In the genomic region with DNA sequence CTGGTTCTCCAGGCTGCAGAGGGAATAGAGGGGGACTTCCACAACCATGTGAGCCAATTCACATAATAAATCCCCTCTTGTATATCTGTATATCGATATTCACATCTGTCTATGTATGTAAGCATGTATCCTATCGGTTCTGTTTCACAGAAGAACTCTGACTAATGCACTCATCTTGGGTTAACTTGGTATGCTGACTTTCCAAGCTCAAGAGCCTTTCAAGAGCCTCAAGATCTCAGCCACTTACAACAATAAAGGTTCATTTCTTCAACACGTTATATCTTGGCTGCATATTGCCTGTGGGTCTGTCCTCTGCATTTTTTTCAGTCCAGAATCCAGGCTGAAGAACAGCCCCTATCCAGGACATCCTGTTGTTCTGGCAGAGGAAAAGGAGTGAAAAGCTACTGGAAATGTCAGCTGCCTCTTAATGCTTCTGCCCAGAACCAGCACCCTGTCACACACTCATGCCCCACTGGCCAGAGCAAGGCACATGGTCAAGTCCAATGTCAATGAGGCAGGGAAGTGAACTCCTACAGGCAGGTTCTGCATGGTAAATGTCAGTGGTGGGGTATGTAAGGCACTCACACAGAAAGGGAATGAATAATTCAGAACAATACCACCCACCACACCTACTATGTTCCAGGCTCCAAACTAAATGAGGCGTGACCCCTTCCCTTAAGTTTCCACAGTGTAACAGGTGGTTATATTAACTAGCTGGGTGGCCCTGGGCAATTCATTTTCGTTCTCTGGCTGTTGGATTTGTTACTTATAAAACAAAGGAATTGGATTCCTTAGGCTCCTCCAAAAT, we compare ENCODE assay signal across 19 cellular contexts.
DNase-seq lines count a peak whose midpoint lies in the region; ATAC-seq and TF ChIP-seq lines count a peak whose summit lies in the region.
"Had no signal": no experiment of that assay in that cellular context is flagged by ENCODE, and none has a peak within 500 bp of the region (broad histone marks: within the 10 kb centered on the region; RNA-seq: fewer than 3 reads in every experiment).

No MANE protein-coding gene starts in this region.

- TF ChIP-seq CTCF in mesothelial cell of epicardium (IDR thresholded peaks at IDR 0.05; ENCODE audit: unreplicated experiment) (no peak), endothelial cell (IDR thresholded peaks at IDR 0.05; ENCODE audit: unreplicated experiment) (no peak)

- no peaks in the 10 kb centered on the region for H3K36me3 Mint-ChIP-seq in mesothelial cell of epicardium
- H3K36me3 Mint-ChIP-seq in endothelial cell (ENCODE audit: low read depth, unreplicated experiment) = peaks cover 4% of the 10 kb centered on the region
- H3K36me3 Mint-ChIP-seq in activated naive CD8-positive, alpha-beta T cell treated with anti-CD3 and anti-CD28 coated beads for 36 hours = no peaks in the 10 kb centered on the region
- H3K36me3 Mint-ChIP-seq in stimulated activated effector memory CD8-positive, alpha-beta T cell treated with anti-CD3 and anti-CD28 coated beads, Interleukin-12 subunit alpha, Interleukin-12 subunit beta, amount 100 ng/mL, for 72 hours = no peaks in the 10 kb centered on the region

- in situ Hi-C loops in ACHN (cut with HindIII; ENCODE audit: low pct_ligation_motif_present, low pct_unique_long_range_greater_than_20kb, low sequenced_read_pairs) = no loop called here

- H3K9me3 Mint-ChIP-seq in mesothelial cell of epicardium = no peaks in the 10 kb centered on the region
- no peaks in the 10 kb centered on the region for H3K9me3 Mint-ChIP-seq in endothelial cell (ENCODE audit: unreplicated experiment)
- H3K9me3 Mint-ChIP-seq in activated naive CD8-positive, alpha-beta T cell treated with anti-CD3 and anti-CD28 coated beads for 36 hours = peaks cover 2% of the 10 kb centered on the region
- peaks cover 7% of the 10 kb centered on the region for H3K9me3 Mint-ChIP-seq in stimulated activated effector memory CD8-positive, alpha-beta T cell treated with anti-CD3 and anti-CD28 coated beads, Interleukin-12 subunit alpha, Interleukin-12 subunit beta, amount 100 ng/mL, for 72 hours

- DNase-seq in ACHN (peak; percentile 18), NCI-H345 (lab: John Stamatoyannopoulos, UW) (peak; percentile 18), islet precursor cell (peak; percentile 45), mesothelial cell of epicardium (ENCODE audit: low spot score in 2 of 2, unreplicated experiment in 2 of 2) (no peak), endothelial cell (ENCODE audit: low spot score) (no peak), HCEC 1CT (no peak)
- no peak for DNase-seq in activated naive CD8-positive, alpha-beta T cell treated with anti-CD3 and anti-CD28 coated beads for 36 hours
- DNase-seq in stimulated activated effector memory CD8-positive, alpha-beta T cell treated with anti-CD3 and anti-CD28 coated beads, Interleukin-12 subunit alpha, Interleukin-12 subunit beta, amount 100 ng/mL, for 72 hours (ENCODE audit: low spot score in 2 of 2) = no peak
- DNase-seq: Calu3, GDM1, GM23248, HFFc6, KBM-7, NCI-H1048, NCI-H146, NCI-H446, NCI-H748 treated with DMSO at 0.1 percent for 48 hours, PC-3 had no signal

- H3K27me3 Mint-ChIP-seq in mesothelial cell of epicardium (ENCODE audit: low read depth) = no peaks in the 10 kb centered on the region
- H3K27me3 Mint-ChIP-seq in endothelial cell (ENCODE audit: unreplicated experiment) = peaks cover 16% of the 10 kb centered on the region
- no peaks in the 10 kb centered on the region for H3K27me3 Mint-ChIP-seq in activated naive CD8-positive, alpha-beta T cell treated with anti-CD3 and anti-CD28 coated beads for 36 hours

- H3K27ac Mint-ChIP-seq in mesothelial cell of epicardium (peak overlapping the region; percentile 72), endothelial cell (ENCODE audit: unreplicated experiment) (no peak overlapping the region)
- H3K27ac Mint-ChIP-seq in activated naive CD8-positive, alpha-beta T cell treated with anti-CD3 and anti-CD28 coated beads for 36 hours = no peak overlapping the region
- H3K27ac Mint-ChIP-seq in stimulated activated effector memory CD8-positive, alpha-beta T cell treated with anti-CD3 and anti-CD28 coated beads, Interleukin-12 subunit alpha, Interleukin-12 subunit beta, amount 100 ng/mL, for 72 hours = no peak overlapping the region
- H3K27ac Mint-ChIP-seq: HFFc6 had no signal

- H3K4me3 Mint-ChIP-seq in mesothelial cell of epicardium = no peak overlapping the region
- no peak overlapping the region for H3K4me3 Mint-ChIP-seq in endothelial cell (ENCODE audit: unreplicated experiment)
- H3K4me3 Mint-ChIP-seq in activated naive CD8-positive, alpha-beta T cell treated with anti-CD3 and anti-CD28 coated beads for 36 hours = no peak overlapping the region
- no peak overlapping the region for H3K4me3 Mint-ChIP-seq in stimulated activated effector memory CD8-positive, alpha-beta T cell treated with anti-CD3 and anti-CD28 coated beads, Interleukin-12 subunit alpha, Interleukin-12 subunit beta, amount 100 ng/mL, for 72 hours
- H3K4me3 Mint-ChIP-seq: HFFc6 had no signal

- H3K4me1 Mint-ChIP-seq in mesothelial cell of epicardium = peaks cover 81% of the 10 kb centered on the region
- peaks cover 49% of the 10 kb centered on the region for H3K4me1 Mint-ChIP-seq in endothelial cell (ENCODE audit: unreplicated experiment)
- H3K4me1 Mint-ChIP-seq in activated naive CD8-positive, alpha-beta T cell treated with anti-CD3 and anti-CD28 coated beads for 36 hours = no peaks in the 10 kb centered on the region
- H3K4me1 Mint-ChIP-seq in stimulated activated effector memory CD8-positive, alpha-beta T cell treated with anti-CD3 and anti-CD28 coated beads, Interleukin-12 subunit alpha, Interleukin-12 subunit beta, amount 100 ng/mL, for 72 hours = no peaks in the 10 kb centered on the region

- no peak for ATAC-seq in stimulated activated effector memory CD8-positive, alpha-beta T cell treated with anti-CD3 and anti-CD28 coated beads, Interleukin-12 subunit alpha, Interleukin-12 subunit beta, amount 100 ng/mL, for 72 hours
- ATAC-seq: A549, PC-3 had no signal

Comparison
In these comparisons a context has a peak if more than half of its experiments do, and no peak if none do; other contexts are left out.
1. DNase-seq: peak in ACHN (single experiment), NCI-H345 (single experiment) and islet precursor cell (single experiment); none in mesothelial cell of epicardium (0 of 2), endothelial cell (single experiment), activated naive CD8-positive, alpha-beta T cell treated with anti-CD3 and anti-CD28 coated beads for 36 hours (single experiment), HCEC 1CT (single experiment) and stimulated activated effector memory CD8-positive, alpha-beta T cell treated with anti-CD3 and anti-CD28 coated beads, Interleukin-12 subunit alpha, Interleukin-12 subunit beta, amount 100 ng/mL, for 72 hours (0 of 2).